In the genomic region with DNA sequence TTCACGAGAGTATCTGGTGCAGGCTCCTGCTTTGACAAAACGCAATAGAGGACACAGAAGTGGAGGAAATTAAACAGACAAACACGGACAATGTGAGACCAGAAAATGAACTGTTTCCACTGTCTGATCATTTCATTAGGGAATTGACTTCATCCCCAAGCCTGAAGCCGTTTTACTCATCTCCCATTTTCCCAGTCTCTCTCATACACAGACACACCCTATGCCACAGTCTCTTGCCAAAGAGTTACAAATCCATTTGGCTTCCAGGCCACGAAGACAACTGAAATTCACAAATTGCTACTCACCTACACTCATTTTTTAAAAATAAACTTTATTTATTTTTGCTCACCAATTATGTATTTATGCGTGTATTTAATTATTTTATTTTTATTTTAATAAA, we compare ENCODE assay signal across 36 cellular contexts.
A peak's percentile ranks its signal among the peaks of the same experiment; 100 is the strongest.
DNase-seq lines count a peak whose midpoint lies in the region; ATAC-seq, FAIRE-seq and TF ChIP-seq lines count a peak whose summit lies in the region.
"Had no signal": no experiment of that assay in that cellular context is flagged by ENCODE, and none has a peak within 500 bp of the region (broad histone marks: within the 10 kb centered on the region; RNA-seq: fewer than 3 reads in every experiment).

No MANE protein-coding gene starts in this region.

- H2AFZ ChIP-seq in mesenchymal stem cell (ENCODE audit: low read depth, low read length): no peak overlapping the region
- no peak overlapping the region for H2AFZ ChIP-seq in neural progenitor cell (replicated peaks)

- H3K4me1 ChIP-seq in right atrium auricular region: no peaks in the 10 kb centered on the region
- no peaks in the 10 kb centered on the region for H3K4me1 ChIP-seq in mesenchymal stem cell (ENCODE audit: control insufficient read depth, insufficient read depth, low read depth, low read length)
- no peaks in the 10 kb centered on the region for H3K4me1 ChIP-seq in neural progenitor cell
- H3K4me1 ChIP-seq: pancreas had no signal

- 66% methylated on average over 5 of the region's 6 CpGs for WGBS in mesenchymal stem cell

- peaks cover 7% of the 10 kb centered on the region for H3K27me3 Mint-ChIP-seq in neural progenitor cell (ENCODE audit: insufficient read depth, low read depth)
- H3K27me3 Mint-ChIP-seq: activated CD4-positive, alpha-beta T cell treated with anti-CD3 and anti-CD28 coated beads, Interleukin-2, amount 10 ng/mL, durations not matched to agents 24 days and 14 days; B cell; memory B cell had no signal

- H3K79me2 ChIP-seq in neural progenitor cell (ENCODE audit: low read depth): no peaks in the 10 kb centered on the region

- FAIRE-seq in bronchial epithelial cell (lab: Jason Lieb, UNC): no peak
- FAIRE-seq: A204.1, HepG2, pancreas had no signal

- H2AK5ac ChIP-seq in mesenchymal stem cell (ENCODE audit: low read length, severe bottlenecking): no peak overlapping the region

- H3F3A ChIP-seq in neural progenitor cell (ENCODE audit: low read depth): no peaks in the 10 kb centered on the region

- H3K4ac ChIP-seq in mesenchymal stem cell (ENCODE audit: low read depth in 1 of 2, low read length in 2 of 2): no peak overlapping the region

- intact Hi-C loops in left ventricle myocardium superior (cut with micrococcal nuclease): no loop called here

- no peak overlapping the region for H3K27ac Mint-ChIP-seq in neural progenitor cell
- H3K27ac Mint-ChIP-seq: activated CD4-positive, alpha-beta T cell treated with anti-CD3 and anti-CD28 coated beads, Interleukin-2, amount 10 ng/mL, durations not matched to agents 24 days and 14 days; activated naive CD4-positive, alpha-beta T cell treated with anti-CD3 and anti-CD28 coated beads, Interleukin-2, amount 50 U/mL, for 24 hours; activated T-helper 2 cell treated with anti-CD3 and anti-CD28 coated beads, Interferon-gamma antibody, Interleukin-2, Interleukin-4, amounts not matched to agents 10 μg/mL and 5 μg/mL and 100 μg/mL, durations not matched to agents 14 hours and 24 hours and 36 hours; B cell; CD4-positive, alpha-beta memory T cell; effector memory CD8-positive, alpha-beta T cell; immature natural killer cell; memory B cell had no signal

- H3K4me3 Mint-ChIP-seq in neural progenitor cell: no peak overlapping the region
- H3K4me3 Mint-ChIP-seq: activated CD4-positive, alpha-beta T cell treated with anti-CD3 and anti-CD28 coated beads, Interleukin-2, amount 10 ng/mL, durations not matched to agents 24 days and 14 days; activated naive CD4-positive, alpha-beta T cell treated with anti-CD3 and anti-CD28 coated beads, Interleukin-2, amount 50 U/mL, for 24 hours; B cell; CD4-positive, alpha-beta memory T cell; effector memory CD8-positive, alpha-beta T cell; immature natural killer cell; memory B cell had no signal

- TF ChIP-seq CTCF in right atrium auricular region (IDR thresholded peaks at IDR 0.05): no peak
- TF ChIP-seq CTCF in bronchial epithelial cell (IDR thresholded peaks at IDR 0.05; ENCODE audit: insufficient read depth, low read length, severe bottlenecking): no peak
- TF ChIP-seq CTCF in neural progenitor cell (IDR thresholded peaks at IDR 0.05): no peak

- H2BK12ac ChIP-seq in mesenchymal stem cell (ENCODE audit: low read length in 2 of 2): no peak overlapping the region

- no peak overlapping the region for H3K14ac ChIP-seq in mesenchymal stem cell (ENCODE audit: low read length in 2 of 2)

- H3K4me2 ChIP-seq in mesenchymal stem cell (ENCODE audit: low read length, poor library complexity, severe bottlenecking): no peak overlapping the region
- H3K4me2 ChIP-seq in neural progenitor cell: no peak overlapping the region

- no peaks in the 10 kb centered on the region for H3K79me1 ChIP-seq in mesenchymal stem cell (replicated peaks; ENCODE audit: low read length, poor library complexity, severe bottlenecking)

- no peak overlapping the region for H3K27ac ChIP-seq in right atrium auricular region
- no peak overlapping the region for H3K27ac ChIP-seq in mesenchymal stem cell (ENCODE audit: low read length, poor library complexity, severe bottlenecking)
- no peak overlapping the region for H3K27ac ChIP-seq in neural progenitor cell
- H3K27ac ChIP-seq: pancreas, thoracic aorta, VCaP had no signal

- ATAC-seq in left ventricle myocardium superior: peak; percentile 61
- ATAC-seq in HG03095 (IDR thresholded peaks at IDR 0.05; ENCODE audit: unreplicated experiment): no peak
- no peak for ATAC-seq in GM19397 (IDR thresholded peaks at IDR 0.05; ENCODE audit: unreplicated experiment)
- ATAC-seq: effector memory CD8-positive, alpha-beta T cell; HepG2; left colon; pancreas; stimulated activated naive CD8-positive, alpha-beta T cell treated with anti-CD3 and anti-CD28 coated beads, Interleukin-15, Interleukin-2, amounts not matched to agents 100 U/mL and 50 U/mL, for 24 hours had no signal

- H3K36me3 Mint-ChIP-seq in neural progenitor cell: no peaks in the 10 kb centered on the region
- H3K36me3 Mint-ChIP-seq: CD4-positive, alpha-beta memory T cell; memory B cell had no signal

- no peak overlapping the region for H3K18ac ChIP-seq in mesenchymal stem cell (ENCODE audit: low read depth in 1 of 2, low read length in 2 of 2)

- H4K20me1 ChIP-seq in neural progenitor cell (ENCODE audit: low read depth): no peaks in the 10 kb centered on the region

- no peaks in the 10 kb centered on the region for H3K36me3 ChIP-seq in right atrium auricular region
- H3K36me3 ChIP-seq in bronchial epithelial cell (ENCODE audit: control insufficient read depth, insufficient read depth, low read length): no peaks in the 10 kb centered on the region
- peaks cover 0 to 25% of the 10 kb centered on the region in 2 experiments for H3K36me3 ChIP-seq in mesenchymal stem cell (ENCODE audit: control insufficient read depth in 1 of 2, insufficient read depth in 2 of 2, low read depth in 1 of 2, low read length in 2 of 2)
- no peaks in the 10 kb centered on the region for H3K36me3 ChIP-seq in neural progenitor cell
- H3K36me3 ChIP-seq: pancreas, thoracic aorta had no signal

- no peak overlapping the region for H4K91ac ChIP-seq in mesenchymal stem cell (ENCODE audit: low read length)

- no peak overlapping the region for H2BK15ac ChIP-seq in mesenchymal stem cell (ENCODE audit: low read depth, poor library complexity, severe bottlenecking)

- H3K4me3 ChIP-seq in right atrium auricular region (no peak overlapping the region), bronchial epithelial cell (ENCODE audit: low read depth, low read length) (no peak overlapping the region), mesenchymal stem cell (ENCODE audit: insufficient read depth in 1 of 2, low read depth in 1 of 2, low read length in 2 of 2) (peak overlapping the region in 1 of 2 experiments; percentile 25), neural progenitor cell (no peak overlapping the region)
- H3K4me3 ChIP-seq: coronary artery, pancreas, thoracic aorta had no signal

- no peak for DNase-seq in left ventricle myocardium superior
- DNase-seq in right atrium auricular region (ENCODE audit: low spot score): no peak
- peak; percentile 45 for DNase-seq in bronchial epithelial cell (ENCODE audit: low read depth)
- DNase-seq in mesenchymal stem cell: no peak
- no peak for DNase-seq in neural progenitor cell (ENCODE audit: low spot score)
- no peak for DNase-seq in SW 1271 (lab: John Stamatoyannopoulos, UW)
- DNase-seq: activated CD4-positive, alpha-beta T cell treated with anti-CD3 and anti-CD28 coated beads, Interleukin-2, amount 10 ng/mL, durations not matched to agents 24 days and 14 days; activated CD8-positive, alpha-beta memory T cell treated with anti-CD3 and anti-CD28 coated beads for 24 hours; activated T-cell treated with anti-CD3 and anti-CD28 coated beads for 4 hours; anterior cingulate cortex; caudate nucleus; CD4-positive, alpha-beta memory T cell; effector memory CD8-positive, alpha-beta T cell; HCEC 1CT; hypothalamus; immature natural killer cell; left colon; NCI-H1417; NCI-H2081; NCI-H524 treated with DMSO at 0.1 percent for 48 hours; pancreas; retina; SHP77; stimulated activated CD4-positive, alpha-beta T cell treated with anti-CD3 and anti-CD28 coated beads, Interleukin-1b, Interleukin-23, amount 100 ng/mL, for 48 hours; stimulated activated naive CD8-positive, alpha-beta T cell treated with anti-CD3 and anti-CD28 coated beads, Interleukin-15, Interleukin-2, amounts not matched to agents 100 U/mL and 50 U/mL, for 24 hours had no signal

- no peak overlapping the region for H3K23ac ChIP-seq in mesenchymal stem cell (ENCODE audit: low read length in 2 of 2)

- peaks cover 0 to 16% of the 10 kb centered on the region in 2 donors for H3K9me3 ChIP-seq in right atrium auricular region
- peaks cover 18% of the 10 kb centered on the region for H3K9me3 ChIP-seq in mesenchymal stem cell (ENCODE audit: control insufficient read depth, low read length)
- no peaks in the 10 kb centered on the region for H3K9me3 ChIP-seq in neural progenitor cell (ENCODE audit: low read depth)
- H3K9me3 ChIP-seq: pancreas had no signal

- H3K27me3 ChIP-seq in right atrium auricular region: no peaks in the 10 kb centered on the region
- no peaks in the 10 kb centered on the region for H3K27me3 ChIP-seq in bronchial epithelial cell (ENCODE audit: control insufficient read depth, insufficient read depth, low read length)
- no peaks in the 10 kb centered on the region for H3K27me3 ChIP-seq in mesenchymal stem cell (ENCODE audit: control insufficient read depth in 1 of 2, insufficient read depth in 1 of 2, low read length in 2 of 2)
- no peaks in the 10 kb centered on the region for H3K27me3 ChIP-seq in neural progenitor cell
- H3K27me3 ChIP-seq: pancreas had no signal

- H3K9me3 Mint-ChIP-seq in neural progenitor cell: peaks cover 14% of the 10 kb centered on the region

- no peaks in the 10 kb centered on the region for H3K4me1 Mint-ChIP-seq in neural progenitor cell
- H3K4me1 Mint-ChIP-seq: activated CD4-positive, alpha-beta T cell treated with anti-CD3 and anti-CD28 coated beads, Interleukin-2, amount 10 ng/mL, durations not matched to agents 24 days and 14 days; activated naive CD4-positive, alpha-beta T cell treated with anti-CD3 and anti-CD28 coated beads, Interleukin-2, amount 50 U/mL, for 24 hours; B cell; CD4-positive, alpha-beta memory T cell; immature natural killer cell; memory B cell had no signal

- H2BK120ac ChIP-seq in mesenchymal stem cell (ENCODE audit: low read depth, low read length): no peak overlapping the region

- H3K9ac ChIP-seq in mesenchymal stem cell (ENCODE audit: low read length): peak overlapping the region; percentile 72
- no peak overlapping the region for H3K9ac ChIP-seq in neural progenitor cell

- H2BK5ac ChIP-seq in mesenchymal stem cell (ENCODE audit: low read depth, low read length, poor library complexity, severe bottlenecking): no peak overlapping the region

- no peak overlapping the region for H4K8ac ChIP-seq in mesenchymal stem cell (ENCODE audit: low read length)
